Comparison of ENCODE assay signal across 8 cellular contexts in genomic region chr13:106567421-106568224, GRCh38. TPM values are rescaled to one million over a fixed set of nuclear protein-coding genes. Genes with fewer than 3 reads are reported as not detected.
DNase-seq lines count a peak whose midpoint lies in the region; ATAC-seq and TF ChIP-seq lines count a peak whose summit lies in the region.

Gene ARGLU1 (minus strand): TSS chr13:106568137. CDS start chr13:106567919, 218 bp downstream.

- H3K36me3 ChIP-seq in neural cell (ENCODE audit: insufficient read depth, low read length) (no peaks in the 10 kb centered on the region), stomach smooth muscle (ENCODE audit: control insufficient read depth in 2 of 2, insufficient read depth in 2 of 2, low read length in 2 of 2) (no peaks in the 10 kb centered on the region)

- H3K27ac Mint-ChIP-seq in IgD-negative memory B cell: peak within 1 kb of the TSS; percentile 92 to 98 (median 97)

- peaks cover 40 to 52% (median 44%) of the 10 kb centered on the region in 3 donors for H3K4me1 Mint-ChIP-seq in IgD-negative memory B cell

- H3K4me3 ChIP-seq in fibroblast of villous mesenchyme (ENCODE audit: low read depth, low read length) (peak within 1 kb of the TSS; percentile 96), neural cell (ENCODE audit: low read length) (peak within 1 kb of the TSS; percentile 97), stomach smooth muscle (ENCODE audit: low read length in 2 of 2) (peak within 1 kb of the TSS; percentile 76 to 88)

- no peaks in the 10 kb centered on the region for H3K9me3 Mint-ChIP-seq in IgD-negative memory B cell

- H3K27ac ChIP-seq in RWPE1 (peak within 1 kb of the TSS; percentile 91), neural cell (ENCODE audit: low read length) (peak within 1 kb of the TSS; percentile 99), stomach smooth muscle (ENCODE audit: low read length) (peak within 1 kb of the TSS; percentile 90)

- H3K9me2 ChIP-seq in neural cell (ENCODE audit: insufficient read depth, low read length): no peaks in the 10 kb centered on the region

- H3K36me3 Mint-ChIP-seq in IgD-negative memory B cell: no peaks in the 10 kb centered on the region

- TF ChIP-seq CTCF in RWPE1 (conservative IDR thresholded peaks at IDR 0.05; ENCODE audit: low read depth): no peak
- no peak for TF ChIP-seq CTCF in fibroblast of villous mesenchyme (IDR thresholded peaks at IDR 0.05; ENCODE audit: insufficient read depth, low read depth, low read length)
- TF ChIP-seq CTCF in neural cell (IDR thresholded peaks at IDR 0.05; ENCODE audit: poor library complexity, severe bottlenecking): no peak

- POLR2A ChIA-PET in RWPE1 (lab: Yijun Ruan, JAX; ENCODE audit: low non-redundant PET): interaction anchor here (0.7 to 1.2 kb wide), 2 partner anchors 32 to 96 kb away, joined by 4 to 11 read pairs; partner anchors contain the start of gene EFNB2

- no peaks in the 10 kb centered on the region for H3K9me3 ChIP-seq in neural cell (ENCODE audit: low read length)
- no peaks in the 10 kb centered on the region for H3K9me3 ChIP-seq in stomach smooth muscle (ENCODE audit: control insufficient read depth in 2 of 2, low read length in 2 of 2)

- H3K79me2 ChIP-seq in neural cell (replicated peaks; ENCODE audit: insufficient read depth, low read length): peaks cover 45% of the 10 kb centered on the region

- H3K4me2 ChIP-seq in neural cell (ENCODE audit: low read length): peak within 1 kb of the TSS; percentile 98

- peaks cover 18% of the 10 kb centered on the region for H4K20me1 ChIP-seq in neural cell (ENCODE audit: insufficient read depth)

- peak; percentile 47 for TF ChIP-seq RAD21 in neural cell (conservative IDR thresholded peaks at IDR 0.05)

- peaks cover 2% of the 10 kb centered on the region for H3K27me3 Mint-ChIP-seq in IgD-negative memory B cell

- TF ChIP-seq EP300 in neural cell (conservative IDR thresholded peaks at IDR 0.05; ENCODE audit: poor library complexity, severe bottlenecking): no peak

- no peaks in the 10 kb centered on the region for H3F3A ChIP-seq in neural cell (ENCODE audit: insufficient read depth, low read length, poor library complexity, severe bottlenecking)

- peak; percentile 37 for DNase-seq in DMS53 treated with DMSO at 0.1 percent for 48 hours (lab: John Stamatoyannopoulos, UW; ENCODE audit: unreplicated experiment)
- peak; percentile 92 for DNase-seq in RWPE1 (ENCODE audit: low spot score)
- peak; percentile 96 for DNase-seq in activated effector memory CD4-positive, alpha-beta T cell treated with Interleukin-2 at 50 U/mL for 16 hours
- DNase-seq in fibroblast of villous mesenchyme (ENCODE audit: low read depth): peak; percentile 92

- H3K4me1 ChIP-seq in stomach smooth muscle (ENCODE audit: control insufficient read depth, insufficient read depth, low read length): peaks cover 19% of the 10 kb centered on the region

- CTCF ChIA-PET in RWPE1 (lab: Yijun Ruan, JAX): interaction anchor here (0.6 to 1.6 kb wide), 5 partner anchors 34 to 1229 kb away, joined by 3 to 7 read pairs (median 4); no protein-coding TSS in a partner anchor

- ATAC-seq in GM21576 (IDR thresholded peaks at IDR 0.05; ENCODE audit: unreplicated experiment): peak; percentile 74

- no peaks in the 10 kb centered on the region for H3K27me3 ChIP-seq in neural cell (ENCODE audit: insufficient read depth, low read depth, low read length)
- H3K27me3 ChIP-seq in stomach smooth muscle (ENCODE audit: control insufficient read depth in 1 of 2, insufficient read depth in 2 of 2, low read length in 2 of 2): no peaks in the 10 kb centered on the region

- H3K9ac ChIP-seq in neural cell (ENCODE audit: low read length) (peak within 1 kb of the TSS; percentile 99), stomach smooth muscle (ENCODE audit: low read length in 2 of 2) (peak within 1 kb of the TSS; percentile 90 to 91)

- H3K4me3 Mint-ChIP-seq in IgD-negative memory B cell: peak within 1 kb of the TSS; percentile 94 to 98 (median 98)

- peak within 1 kb of the TSS; percentile 95 for H2AFZ ChIP-seq in neural cell (ENCODE audit: low read depth, low read length)

TF ChIP-seq in neural cell, 6 proteins besides CTCF, POLR2A, EP300 and RAD21:
- TF ChIP-seq EZH2 (IDR thresholded peaks at IDR 0.05; ENCODE audit: borderline replicate concordance, insufficient read depth, low read length, poor library complexity, severe bottlenecking): no peak
- TF ChIP-seq POLR2AphosphoS5 (IDR thresholded peaks at IDR 0.05): peak; percentile 98
- peak; percentile 92 for TF ChIP-seq TAF1 (IDR thresholded peaks at IDR 0.05; ENCODE audit: low read depth)
- peak; percentile 69 for TF ChIP-seq MXI1 (conservative IDR thresholded peaks at IDR 0.05; ENCODE audit: poor library complexity, severe bottlenecking)
- peak; percentile 79 for TF ChIP-seq REST (IDR thresholded peaks at IDR 0.05; ENCODE audit: borderline replicate concordance)
- TF ChIP-seq SMC3 (conservative IDR thresholded peaks at IDR 0.05; ENCODE audit: poor library complexity): peak; percentile 62

RNA-seq across cellular contexts. Expression of gene ARGLU1, which starts in this region (rescaled TPM):
- polyA plus RNA-seq in IgD-negative memory B cell (59.1 TPM), neural cell (943 and 967 TPM in 2 replicates)
- 44.1 and 51.0 TPM in 2 replicates for total RNA-seq in fibroblast of villous mesenchyme
- 251 and 267 TPM in 2 replicates for polyA minus RNA-seq in neural cell

Comparison
In these comparisons a context has a peak if more than half of its experiments do, and no peak if none do; other contexts are left out.
1. Peak in every context shown above with its lines: DNase-seq, ATAC-seq, H3K4me3 ChIP-seq and H3K27ac ChIP-seq.
2. RNA of gene ARGLU1 (polyA plus RNA-seq): 943 to 967 TPM in neural cell; 59.1 TPM in IgD-negative memory B cell (single experiment); every median in the first group is over 10 times any median in the second.
3. DNase-seq: peak in every context shown above with its lines; median percentile 96 in activated effector memory CD4-positive, alpha-beta T cell treated with Interleukin-2 at 50 U/mL for 16 hours; 92 in RWPE1; 92 in fibroblast of villous mesenchyme; 37 in DMS53 treated with DMSO at 0.1 percent for 48 hours.